Comparison of ENCODE assay signal across 1 cellular context in the genomic region with DNA sequence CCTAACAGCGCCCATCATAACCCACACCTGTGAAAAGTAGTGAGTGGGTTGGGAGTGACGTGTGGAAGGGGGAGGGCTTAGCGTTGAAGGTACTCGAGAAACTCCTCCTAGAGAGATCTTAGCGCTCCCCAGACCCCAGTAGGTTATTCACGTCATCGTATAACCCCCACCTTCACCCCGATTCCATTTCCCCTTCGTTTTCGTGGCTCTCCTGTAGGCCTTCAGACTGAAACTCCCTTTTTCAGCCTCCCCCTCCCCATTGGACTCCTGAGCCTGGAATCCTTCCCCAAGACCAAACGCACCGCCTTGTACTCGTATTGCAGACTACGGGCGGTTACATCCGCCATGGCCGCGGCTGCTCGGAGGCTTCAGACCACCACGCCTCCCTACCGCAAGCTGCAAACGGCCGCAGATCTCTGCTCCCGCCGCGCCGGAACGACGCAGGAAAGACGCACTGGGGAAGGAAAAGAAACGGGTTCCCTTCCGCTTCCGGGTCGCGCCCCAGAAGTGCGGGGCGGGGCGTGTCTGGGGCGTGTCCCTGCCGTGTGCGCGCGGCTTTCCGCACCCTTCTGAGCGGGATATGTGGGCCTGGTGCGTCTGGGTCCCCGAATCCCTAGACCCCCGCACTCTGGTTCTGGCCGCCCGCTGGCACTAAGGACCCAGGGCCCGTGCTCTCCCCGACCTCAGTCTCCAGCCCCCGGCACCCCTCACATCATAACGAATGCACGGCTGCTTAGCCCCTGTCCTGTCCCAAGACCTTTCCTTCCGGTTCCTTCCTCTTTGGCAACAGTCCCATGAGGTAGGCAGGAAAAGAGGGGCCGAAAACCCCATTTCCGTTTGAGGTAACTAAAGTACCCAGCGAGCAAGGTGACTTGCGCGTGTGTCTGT.
TF ChIP-seq lines count a peak whose summit lies in the region.

SNRNP200 (minus strand) TSS at position 456 of the 888 bp plus-strand sequence; CDS start at position 347, 109 bp downstream.

TF ChIP-seq in HEK293, 187 proteins besides CTCF, POLR2A, EP300 and RAD21 (continued from another document and continues in another):
- TF ChIP-seq, protein P1, sequence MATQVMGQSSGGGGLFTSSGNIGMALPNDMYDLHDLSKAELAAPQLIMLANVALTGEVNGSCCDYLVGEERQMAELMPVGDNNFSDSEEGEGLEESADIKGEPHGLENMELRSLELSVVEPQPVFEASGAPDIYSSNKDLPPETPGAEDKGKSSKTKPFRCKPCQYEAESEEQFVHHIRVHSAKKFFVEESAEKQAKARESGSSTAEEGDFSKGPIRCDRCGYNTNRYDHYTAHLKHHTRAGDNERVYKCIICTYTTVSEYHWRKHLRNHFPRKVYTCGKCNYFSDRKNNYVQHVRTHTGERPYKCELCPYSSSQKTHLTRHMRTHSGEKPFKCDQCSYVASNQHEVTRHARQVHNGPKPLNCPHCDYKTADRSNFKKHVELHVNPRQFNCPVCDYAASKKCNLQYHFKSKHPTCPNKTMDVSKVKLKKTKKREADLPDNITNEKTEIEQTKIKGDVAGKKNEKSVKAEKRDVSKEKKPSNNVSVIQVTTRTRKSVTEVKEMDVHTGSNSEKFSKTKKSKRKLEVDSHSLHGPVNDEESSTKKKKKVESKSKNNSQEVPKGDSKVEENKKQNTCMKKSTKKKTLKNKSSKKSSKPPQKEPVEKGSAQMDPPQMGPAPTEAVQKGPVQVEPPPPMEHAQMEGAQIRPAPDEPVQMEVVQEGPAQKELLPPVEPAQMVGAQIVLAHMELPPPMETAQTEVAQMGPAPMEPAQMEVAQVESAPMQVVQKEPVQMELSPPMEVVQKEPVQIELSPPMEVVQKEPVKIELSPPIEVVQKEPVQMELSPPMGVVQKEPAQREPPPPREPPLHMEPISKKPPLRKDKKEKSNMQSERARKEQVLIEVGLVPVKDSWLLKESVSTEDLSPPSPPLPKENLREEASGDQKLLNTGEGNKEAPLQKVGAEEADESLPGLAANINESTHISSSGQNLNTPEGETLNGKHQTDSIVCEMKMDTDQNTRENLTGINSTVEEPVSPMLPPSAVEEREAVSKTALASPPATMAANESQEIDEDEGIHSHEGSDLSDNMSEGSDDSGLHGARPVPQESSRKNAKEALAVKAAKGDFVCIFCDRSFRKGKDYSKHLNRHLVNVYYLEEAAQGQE (tag by site-specific recombination; IDR thresholded peaks at IDR 0.05): no peak
- TF ChIP-seq, protein P2, sequence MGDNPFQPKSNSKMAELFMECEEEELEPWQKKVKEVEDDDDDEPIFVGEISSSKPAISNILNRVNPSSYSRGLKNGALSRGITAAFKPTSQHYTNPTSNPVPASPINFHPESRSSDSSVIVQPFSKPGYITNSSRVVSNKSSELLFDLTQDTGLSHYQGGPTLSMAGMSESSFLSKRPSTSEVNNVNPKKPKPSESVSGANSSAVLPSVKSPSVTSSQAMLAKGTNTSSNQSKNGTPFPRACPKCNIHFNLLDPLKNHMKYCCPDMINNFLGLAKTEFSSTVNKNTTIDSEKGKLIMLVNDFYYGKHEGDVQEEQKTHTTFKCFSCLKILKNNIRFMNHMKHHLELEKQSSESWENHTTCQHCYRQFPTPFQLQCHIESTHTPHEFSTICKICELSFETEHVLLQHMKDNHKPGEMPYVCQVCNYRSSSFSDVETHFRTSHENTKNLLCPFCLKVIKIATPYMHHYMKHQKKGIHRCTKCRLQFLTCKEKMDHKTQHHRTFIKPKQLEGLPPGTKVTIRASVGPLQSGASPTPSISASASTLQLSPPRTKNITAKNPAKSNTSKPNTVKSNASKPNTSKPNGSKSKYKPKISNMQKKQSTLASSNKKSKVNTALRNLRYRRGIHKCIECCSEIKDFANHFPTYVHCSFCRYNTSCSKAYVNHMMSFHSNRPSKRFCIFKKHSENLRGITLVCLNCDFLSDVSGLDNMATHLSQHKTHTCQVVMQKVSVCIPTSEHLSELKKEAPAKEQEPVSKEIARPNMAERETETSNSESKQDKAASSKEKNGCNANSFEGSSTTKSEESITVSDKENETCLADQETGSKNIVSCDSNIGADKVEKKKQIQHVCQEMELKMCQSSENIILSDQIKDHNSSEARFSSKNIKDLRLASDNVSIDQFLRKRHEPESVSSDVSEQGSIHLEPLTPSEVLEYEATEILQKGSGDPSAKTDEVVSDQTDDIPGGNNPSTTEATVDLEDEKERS (tag by site-specific recombination; IDR thresholded peaks at IDR 0.05): no peak
- TF ChIP-seq YY2 (tag by site-specific recombination; IDR thresholded peaks at IDR 0.05): 0 out of 2 replicates have a peak, but pooled peaks have one; percentile 39
- TF ChIP-seq, protein P3, sequence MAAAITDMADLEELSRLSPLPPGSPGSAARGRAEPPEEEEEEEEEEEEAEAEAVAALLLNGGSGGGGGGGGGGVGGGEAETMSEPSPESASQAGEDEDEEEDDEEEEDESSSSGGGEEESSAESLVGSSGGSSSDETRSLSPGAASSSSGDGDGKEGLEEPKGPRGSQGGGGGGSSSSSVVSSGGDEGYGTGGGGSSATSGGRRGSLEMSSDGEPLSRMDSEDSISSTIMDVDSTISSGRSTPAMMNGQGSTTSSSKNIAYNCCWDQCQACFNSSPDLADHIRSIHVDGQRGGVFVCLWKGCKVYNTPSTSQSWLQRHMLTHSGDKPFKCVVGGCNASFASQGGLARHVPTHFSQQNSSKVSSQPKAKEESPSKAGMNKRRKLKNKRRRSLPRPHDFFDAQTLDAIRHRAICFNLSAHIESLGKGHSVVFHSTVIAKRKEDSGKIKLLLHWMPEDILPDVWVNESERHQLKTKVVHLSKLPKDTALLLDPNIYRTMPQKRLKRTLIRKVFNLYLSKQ (tag by site-specific recombination; IDR thresholded peaks at IDR 0.05; ENCODE audit: borderline replicate concordance): no peak
- TF ChIP-seq, protein P4, sequence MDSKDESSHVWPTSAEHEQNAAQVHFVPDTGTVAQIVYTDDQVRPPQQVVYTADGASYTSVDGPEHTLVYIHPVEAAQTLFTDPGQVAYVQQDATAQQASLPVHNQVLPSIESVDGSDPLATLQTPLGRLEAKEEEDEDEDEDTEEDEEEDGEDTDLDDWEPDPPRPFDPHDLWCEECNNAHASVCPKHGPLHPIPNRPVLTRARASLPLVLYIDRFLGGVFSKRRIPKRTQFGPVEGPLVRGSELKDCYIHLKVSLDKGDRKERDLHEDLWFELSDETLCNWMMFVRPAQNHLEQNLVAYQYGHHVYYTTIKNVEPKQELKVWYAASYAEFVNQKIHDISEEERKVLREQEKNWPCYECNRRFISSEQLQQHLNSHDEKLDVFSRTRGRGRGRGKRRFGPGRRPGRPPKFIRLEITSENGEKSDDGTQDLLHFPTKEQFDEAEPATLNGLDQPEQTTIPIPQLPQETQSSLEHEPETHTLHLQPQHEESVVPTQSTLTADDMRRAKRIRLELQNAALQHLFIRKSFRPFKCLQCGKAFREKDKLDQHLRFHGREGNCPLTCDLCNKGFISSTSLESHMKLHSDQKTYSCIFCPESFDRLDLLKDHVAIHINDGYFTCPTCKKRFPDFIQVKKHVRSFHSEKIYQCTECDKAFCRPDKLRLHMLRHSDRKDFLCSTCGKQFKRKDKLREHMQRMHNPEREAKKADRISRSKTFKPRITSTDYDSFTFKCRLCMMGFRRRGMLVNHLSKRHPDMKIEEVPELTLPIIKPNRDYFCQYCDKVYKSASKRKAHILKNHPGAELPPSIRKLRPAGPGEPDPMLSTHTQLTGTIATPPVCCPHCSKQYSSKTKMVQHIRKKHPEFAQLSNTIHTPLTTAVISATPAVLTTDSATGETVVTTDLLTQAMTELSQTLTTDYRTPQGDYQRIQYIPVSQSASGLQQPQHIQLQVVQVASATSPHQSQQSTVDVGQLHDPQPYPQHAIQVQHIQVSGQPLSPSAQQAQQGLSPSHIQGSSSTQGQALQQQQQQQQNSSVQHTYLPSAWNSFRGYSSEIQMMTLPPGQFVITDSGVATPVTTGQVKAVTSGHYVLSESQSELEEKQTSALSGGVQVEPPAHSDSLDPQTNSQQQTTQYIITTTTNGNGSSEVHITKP (tag by site-specific recombination; IDR thresholded peaks at IDR 0.05): peak; percentile 61
- no peak for TF ChIP-seq ZNF791 (tag by site-specific recombination; IDR thresholded peaks at IDR 0.05)
- TF ChIP-seq ZNF654 (tag by site-specific recombination; IDR thresholded peaks at IDR 0.05; ENCODE audit: low read depth): no peak
- TF ChIP-seq ZFP37 (tag by site-specific recombination; IDR thresholded peaks at IDR 0.05): 0 out of 2 replicates have a peak, but pooled peaks have one; percentile 55
- no peak for TF ChIP-seq GLI4 (tag by site-specific recombination; IDR thresholded peaks at IDR 0.05)
- peak; percentile 99 for TF ChIP-seq ZNF518A (tag by site-specific recombination; conservative IDR thresholded peaks at IDR 0.05; ENCODE audit: low read depth)
- 0 out of 2 replicates have a peak, but pooled peaks have one; percentile 28 for TF ChIP-seq WT1 (tag by site-specific recombination; IDR thresholded peaks at IDR 0.05)
- TF ChIP-seq ZSCAN30 (tag by site-specific recombination; IDR thresholded peaks at IDR 0.05): peak; percentile 59; the same call in 1 of the 2 replicates
- peak; percentile 27; the same call in 1 of the 2 replicates for TF ChIP-seq ZBTB21 (tag by site-specific recombination; IDR thresholded peaks at IDR 0.05)
- TF ChIP-seq ZNF394 (tag by site-specific recombination; IDR thresholded peaks at IDR 0.05; ENCODE audit: borderline replicate concordance): no peak
- TF ChIP-seq SALL2 (tag by site-specific recombination; IDR thresholded peaks at IDR 0.05; ENCODE audit: borderline replicate concordance): no peak
- TF ChIP-seq ZSCAN16 (tag by site-specific recombination; IDR thresholded peaks at IDR 0.05): no peak
- no peak for TF ChIP-seq ZNF266 (tag by site-specific recombination; IDR thresholded peaks at IDR 0.05; ENCODE audit: low read depth)
- TF ChIP-seq ZNF610 (tag by site-specific recombination; IDR thresholded peaks at IDR 0.05; ENCODE audit: borderline replicate concordance): no peak
- no peak for TF ChIP-seq TSHZ1 (tag by site-specific recombination; IDR thresholded peaks at IDR 0.05; ENCODE audit: borderline replicate concordance)
- TF ChIP-seq ELK4 (IDR thresholded peaks at IDR 0.05; ENCODE audit: borderline replicate concordance, low read depth, low read length): peak; percentile 65; the same call in 1 of the 2 replicates
